9 cellular contexts compared by ENCODE assay signal in genomic region chr4:141158219-141158618, GRCh38. TPM values are rescaled to one million over a fixed set of nuclear protein-coding genes. Genes with fewer than 3 reads are reported as not detected.
A peak's percentile ranks its signal among the peaks of the same experiment; 100 is the strongest.
DNase-seq lines count a peak whose midpoint lies in the region; ATAC-seq and TF ChIP-seq lines count a peak whose summit lies in the region.
"Had no signal": no experiment of that assay in that cellular context is flagged by ENCODE, and none has a peak within 500 bp of the region (broad histone marks: within the 10 kb centered on the region; RNA-seq: fewer than 3 reads in every experiment).

No MANE protein-coding gene starts in this region.

- H3K27ac ChIP-seq in AG04450 (ENCODE audit: low read depth, low read length) = no peak overlapping the region

- POLR2A ChIA-PET in AG04450 (lab: Yijun Ruan, JAX) = no interaction called here

- H3K9me3 ChIP-seq in AG04450 (ENCODE audit: control insufficient read depth, insufficient read depth, low read length) = no peaks in the 10 kb centered on the region

- no peak overlapping the region for H3K4me3 ChIP-seq in AG04450 (ENCODE audit: low read depth, low read length)
- no peak overlapping the region for H3K4me3 ChIP-seq in fibroblast of mammary gland (ENCODE audit: control insufficient read depth, low read depth, low read length)

- CTCF ChIA-PET in AG04450 (lab: Charles Lee) = interaction anchor here (0.6 to 1.9 kb wide), 21 partner anchors 16 to 1913 kb away, joined by 3 to 8 read pairs (median 4); partner anchors contain the start of gene RNF150

- no peaks in the 10 kb centered on the region for H3K27me3 ChIP-seq in AG04450 (ENCODE audit: control insufficient read depth, insufficient read depth, low read length)

- DNase-seq in AG04450 (ENCODE audit: low read depth, low spot score) (no peak), OCI-M1 (lab: John Stamatoyannopoulos, UW) (peak; percentile 78), fibroblast of mammary gland (ENCODE audit: low read depth) (peak; percentile 51), smooth muscle cell of the brain vasculature (ENCODE audit: low read depth, low spot score) (peak; percentile 15)
- no peak for DNase-seq in activated naive CD4-positive, alpha-beta T cell treated with anti-CD3 and anti-CD28 coated beads, Interleukin-2, amount 50 U/mL, for 16 hours
- no peak for DNase-seq in activated CD8-positive, alpha-beta memory T cell treated with anti-CD3 and anti-CD28 coated beads for 24 hours
- DNase-seq: activated naive CD8-positive, alpha-beta T cell treated with anti-CD3 and anti-CD28 coated beads, Interleukin-2, amount 10 ng/mL, durations not matched to agents 7 days and 5 days had no signal

- TF ChIP-seq CTCF in AG04450 (IDR thresholded peaks at IDR 0.05; ENCODE audit: low read depth, low read length) = peak; percentile 43
- TF ChIP-seq CTCF in fibroblast of mammary gland (conservative IDR thresholded peaks at IDR 0.05; ENCODE audit: control insufficient read depth, insufficient read depth, low read depth, low read length) = peak; percentile 46

- ATAC-seq in GM21367 (IDR thresholded peaks at IDR 0.05; ENCODE audit: unreplicated experiment) (peak; percentile 48), GM21390 (IDR thresholded peaks at IDR 0.05; ENCODE audit: unreplicated experiment) (no peak)

RNA-seq across cellular contexts. Expression of gene RNF150, which starts 24.9 kb away (rescaled TPM):
- polyA plus RNA-seq in AG04450 (2011; rRNA removed) = 9.8 and 10.3 TPM in 2 replicates
- 26.3 and 36.0 TPM in 2 replicates for polyA minus RNA-seq in AG04450 (2011; rRNA and poly(A)+ RNA removed)

Comparison
In these comparisons a context has a peak if more than half of its experiments do, and no peak if none do; other contexts are left out.
1. DNase-seq: peak in OCI-M1 (single experiment), fibroblast of mammary gland (single experiment) and smooth muscle cell of the brain vasculature (single experiment); none in AG04450 (single experiment), activated naive CD4-positive, alpha-beta T cell treated with anti-CD3 and anti-CD28 coated beads, Interleukin-2, amount 50 U/mL, for 16 hours (single experiment) and activated CD8-positive, alpha-beta memory T cell treated with anti-CD3 and anti-CD28 coated beads for 24 hours (single experiment).